ENCODE assay signal across 11 cellular contexts in the genomic region with DNA sequence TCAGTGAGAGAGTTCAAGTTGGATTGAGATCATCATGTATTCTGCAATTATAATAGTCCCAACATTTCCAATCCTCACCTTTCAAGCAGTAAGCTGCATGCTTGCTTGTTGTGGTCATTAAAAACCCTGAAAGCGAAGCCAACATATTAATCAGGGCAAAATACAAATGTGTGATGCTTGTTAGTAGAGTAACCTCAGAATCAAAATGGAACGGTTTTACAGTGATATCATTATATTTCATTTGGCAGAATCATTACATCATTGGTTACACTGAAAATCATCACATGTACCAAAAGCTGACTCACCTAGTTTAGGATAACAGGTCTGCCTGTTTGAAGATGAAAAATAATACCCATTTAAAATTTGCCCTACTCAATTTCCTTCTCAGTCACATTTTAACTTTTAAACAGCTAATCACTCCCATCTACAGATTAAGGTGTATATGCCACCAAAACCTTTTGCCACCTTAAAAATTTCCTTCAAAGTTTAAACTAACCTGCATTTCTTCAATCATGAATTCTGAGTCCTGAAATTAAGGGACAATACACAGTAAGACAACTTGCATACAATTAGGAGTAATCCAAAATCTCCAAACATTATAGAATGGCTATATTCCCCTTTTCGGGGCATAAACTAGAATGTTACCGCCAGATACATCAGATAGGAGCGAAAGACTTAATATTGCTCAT. TPM values are rescaled to one million over a fixed set of nuclear protein-coding genes. Genes with fewer than 3 reads are reported as not detected.
DNase-seq lines count a peak whose midpoint lies in the region; ATAC-seq, FAIRE-seq and TF ChIP-seq lines count a peak whose summit lies in the region.
"Had no signal": no experiment of that assay in that cellular context is flagged by ENCODE, and none has a peak within 500 bp of the region (broad histone marks: within the 10 kb centered on the region; RNA-seq: fewer than 3 reads in every experiment).

No MANE protein-coding gene starts in this region.

- no peak for FAIRE-seq in D721Med (lab: Jason Lieb, UNC)
- FAIRE-seq: TTC549 had no signal

- H3K9me3 ChIP-seq in T-helper 17 cell (ENCODE audit: control insufficient read depth, low read length, poor library complexity, severe bottlenecking) (no peaks in the 10 kb centered on the region), spleen (no peaks in the 10 kb centered on the region), transverse colon (no peaks in the 10 kb centered on the region)

- in situ Hi-C loops in transverse colon (cut with MboI; ENCODE audit: low pct_ligation_motif_present in 1 of 4, low pct_unique_long_range_greater_than_20kb in 1 of 4, low sequenced_read_pairs in 3 of 4), result no loop called here

- H3K4me3 ChIP-seq in fibroblast of pulmonary artery (replicated peaks; ENCODE audit: low read depth, low read length) (peak overlapping the region; percentile 96), spleen (peak overlapping the region in 1 of 8 donors; percentile 91), transverse colon (no peak overlapping the region)

- H3K27ac ChIP-seq in 22Rv1 (peak overlapping the region; percentile 99), spleen (peak overlapping the region in 3 of 8 donors; percentile 11 to 99 (median 98)), transverse colon (no peak overlapping the region)

- H3K36me3 Mint-ChIP-seq in T-helper 17 cell (ENCODE audit: low read depth), result peaks cover 7% of the 10 kb centered on the region

- H3K4me1 Mint-ChIP-seq in T-helper 17 cell, result peaks cover 39% of the 10 kb centered on the region

- TF ChIP-seq CTCF in 22Rv1 (IDR thresholded peaks at IDR 0.05), result no peak
- no peak for TF ChIP-seq CTCF in fibroblast of pulmonary artery (IDR thresholded peaks at IDR 0.05; ENCODE audit: low read length, missing control alignments)
- no peak for TF ChIP-seq CTCF in D721Med (IDR thresholded peaks at IDR 0.05; ENCODE audit: insufficient read depth, missing control alignments)
- no peak for TF ChIP-seq CTCF in spleen (IDR thresholded peaks at IDR 0.05 in 8 of 11, conservative IDR thresholded peaks at IDR 0.05 in 3 of 11)
- no peak for TF ChIP-seq CTCF in transverse colon (IDR thresholded peaks at IDR 0.05)

- no peak for TF ChIP-seq EP300 in transverse colon (IDR thresholded peaks at IDR 0.05; ENCODE audit: low read depth)

- H3K36me3 ChIP-seq in spleen (peaks cover 0 to 75% (median 44%) of the 10 kb centered on the region in 6 donors), transverse colon (peaks cover 0 to 30% (median 13%) of the 10 kb centered on the region in 4 donors)

- peak overlapping the region; percentile 91 for H3K4me3 Mint-ChIP-seq in T-helper 17 cell

- ATAC-seq in T-helper 17 cell, result no peak

- TF ChIP-seq POLR2A in GM19099 (IDR thresholded peaks at IDR 0.05; ENCODE audit: extremely low read depth, insufficient read length, low read depth) (peak; percentile 10), spleen (IDR thresholded peaks at IDR 0.05) (no peak), transverse colon (IDR thresholded peaks at IDR 0.05) (no peak)

- no peak for DNase-seq in T-helper 17 cell
- no peak for DNase-seq in fibroblast of pulmonary artery (ENCODE audit: low read depth)
- DNase-seq in D721Med (ENCODE audit: insufficient read length, low spot score), result no peak
- DNase-seq in spleen, result no peak
- DNase-seq in COLO829 (ENCODE audit: low spot score), result no peak
- no peak for DNase-seq in transverse colon
- DNase-seq: NCI-H1694 treated with DMSO at 0.1 percent for 48 hours had no signal

- H3K27me3 ChIP-seq in spleen (replicated peaks in 1 of 7) (no peaks in the 10 kb centered on the region), transverse colon (no peaks in the 10 kb centered on the region)

- intact Hi-C loops in spleen (cut with DNase I; ENCODE audit: low total_unique reads) (loop anchor here (10.0 kb wide), 1 partner anchor 70 kb away; no protein-coding TSS in a partner anchor), transverse colon (cut with DNase I; ENCODE audit: low total_unique reads) (no loop called here)

- H3K4me1 ChIP-seq in spleen (peaks cover 28 to 58% (median 41%) of the 10 kb centered on the region in 6 donors), transverse colon (peaks cover 10 to 34% (median 25%) of the 10 kb centered on the region in 4 donors)

- peak overlapping the region; percentile 92 for H3K27ac Mint-ChIP-seq in T-helper 17 cell

- H3K27me3 Mint-ChIP-seq in T-helper 17 cell, result no peaks in the 10 kb centered on the region

- 78 to 88% (median 81%) methylated on average over 5 of the region's 5 CpGs for WGBS in spleen, 5 donors
- WGBS in transverse colon (ENCODE audit: low coverage in 1 of 2), 2 donors, result 64 to 75% methylated on average over 5 of the region's 5 CpGs

RNA-seq across cellular contexts. Expression of a gene that starts 3.5 kb away (rescaled TPM):
- total RNA-seq in T-helper 17 cell (100 to 1,000 TPM; 604 to 736 TPM), spleen (100 to 1,000 TPM; 287 to 382 (median 327) TPM), transverse colon (100 to 1,000 TPM in 3 of 4 donors, 10 to 100 TPM in 1; 82.7 to 435 (median 193) TPM)
- polyA plus RNA-seq in spleen, result 1,000 to 10,000 TPM in 2 of 3 donors, 100 to 1,000 TPM in 1; 665 to 1,371 (median 1,326) TPM

RNA-seq across cellular contexts. Expression of a gene that starts 3.9 kb away (rescaled TPM):
- 10 to 100 TPM; 14.7 to 15.4 TPM for total RNA-seq in T-helper 17 cell
- 10 to 100 TPM; 16.4 to 29.8 (median 23.4) TPM for total RNA-seq in spleen
- 1 to 10 TPM; 1.1 to 2.0 (median 1.3) TPM for polyA plus RNA-seq in spleen
- 1 to 10 TPM; 4.6 to 8.3 (median 6.9) TPM for total RNA-seq in transverse colon

RNA-seq across cellular contexts. Expression of a gene that starts 39.6 kb away (rescaled TPM):
- total RNA-seq in T-helper 17 cell (1 to 10 TPM; 4.7 to 7.1 TPM), spleen (10 to 100 TPM in 2 of 7 donors, 1 to 10 TPM in 5; 4.7 to 22.2 (median 7.9) TPM), transverse colon (1 to 10 TPM in 3 of 4 donors, not detected in 1; 4.3 to 6.7 (median 4.9) TPM)
- 1 to 10 TPM; 2.4 to 5.7 (median 3.8) TPM for polyA plus RNA-seq in spleen

RNA-seq across cellular contexts. Expression of a gene that starts 39.9 kb away (rescaled TPM):
- total RNA-seq in T-helper 17 cell (1 to 10 TPM; 4.0 to 5.3 TPM), spleen (10 to 100 TPM; 12.6 to 23.3 (median 18.2) TPM), transverse colon (10 to 100 TPM; 12.0 to 19.7 (median 16.6) TPM)
- 1 to 10 TPM; 4.7 to 7.3 (median 6.8) TPM for polyA plus RNA-seq in spleen

RNA-seq across cellular contexts. Expression of a gene that starts 52.8 kb away (rescaled TPM):
- total RNA-seq in T-helper 17 cell, result not detected
- under 1 TPM in 2 of 7 donors, not detected in 5; 0.22 to 0.49 TPM for total RNA-seq in spleen
- polyA plus RNA-seq in spleen, result under 1 TPM in 2 of 3 donors, not detected in 1; 0.10 to 0.12 TPM
- total RNA-seq in transverse colon, result 1 to 10 TPM in 1 of 4 donors, not detected in 3; 1.1 TPM
- total RNA-seq: dermis microvascular lymphatic vessel endothelial cell had no signal
